ENCODE assay signal across 1 cellular context in genomic region chr11:2660357-2660939, GRCh38.
TF ChIP-seq lines count a peak whose summit lies in the region.

No MANE protein-coding gene starts in this region.

TF ChIP-seq in K562, 482 proteins besides CTCF, POLR2A, EP300 and RAD21 (continued from another document):
- TF ChIP-seq E2F5 (CRISPR knock-in tag; IDR thresholded peaks at IDR 0.05) (no peak), ZNF3 (CRISPR knock-in tag; IDR thresholded peaks at IDR 0.05) (no peak), VEZF1 (CRISPR knock-in tag; IDR thresholded peaks at IDR 0.05) (no peak), YY1 (IDR thresholded peaks at IDR 0.05; ENCODE audit: borderline replicate concordance in 1 of 3, control insufficient read depth in 1 of 3, extremely low read depth in 1 of 3, insufficient read depth in 3 of 3, insufficient read length in 1 of 3, insufficient replicate concordance in 2 of 3, low read depth in 1 of 3, low read length in 2 of 3) (no peak), MTA1 (IDR thresholded peaks at IDR 0.05; ENCODE audit: borderline replicate concordance) (no peak), ZNF589 (CRISPR knock-in tag; IDR thresholded peaks at IDR 0.05; ENCODE audit: low read depth) (no peak), CHCHD3 (CRISPR knock-in tag; IDR thresholded peaks at IDR 0.05) (no peak), XRCC3 (IDR thresholded peaks at IDR 0.05) (peak; percentile 72; the same call in 1 of the 2 replicates), CREB1 (IDR thresholded peaks at IDR 0.05) (no peak), CREB1 (CRISPR knock-in tag; IDR thresholded peaks at IDR 0.05) (no peak), ZNF217 (CRISPR knock-in tag; IDR thresholded peaks at IDR 0.05) (no peak), TRIM25 (IDR thresholded peaks at IDR 0.05; ENCODE audit: borderline replicate concordance) (no peak), CBX3 (IDR thresholded peaks at IDR 0.05; ENCODE audit: borderline replicate concordance in 1 of 2, low read length in 2 of 2) (peak in 1 of 2 experiments; percentile 23; a peak in 1 of 3 replicates), HNRNPUL1 (IDR thresholded peaks at IDR 0.05; ENCODE audit: low read length) (no peak), ZC3H8 (IDR thresholded peaks at IDR 0.05) (no peak), MXD1 (CRISPR knock-in tag; IDR thresholded peaks at IDR 0.05; ENCODE audit: borderline replicate concordance, poor library complexity, severe bottlenecking) (no peak), ZFP36 (IDR thresholded peaks at IDR 0.05; ENCODE audit: low read depth, low read length, partially characterized antibody) (no peak), ZNF316 (IDR thresholded peaks at IDR 0.05) (0 out of 2 replicates have a peak, but pooled peaks have one; percentile 22), TEAD4 (IDR thresholded peaks at IDR 0.05; ENCODE audit: low read length) (no peak), TEAD4 (CRISPR knock-in tag; IDR thresholded peaks at IDR 0.05; ENCODE audit: borderline replicate concordance) (no peak), ZNF280B (CRISPR knock-in tag; IDR thresholded peaks at IDR 0.05) (peak; percentile 68; the same call in 1 of the 2 replicates), TAF15 (IDR thresholded peaks at IDR 0.05; ENCODE audit: low read depth, low read length) (no peak), ZNF668 (CRISPR knock-in tag; IDR thresholded peaks at IDR 0.05) (no peak), AFF1 (IDR thresholded peaks at IDR 0.05; ENCODE audit: low read depth in 1 of 2, partially characterized antibody in 2 of 2) (peak in 1 of 2 experiments; percentile 96), ARID2 (IDR thresholded peaks at IDR 0.05) (no peak), NFE2 (IDR thresholded peaks at IDR 0.05; ENCODE audit: low read depth) (no peak), RBM25 (IDR thresholded peaks at IDR 0.05; ENCODE audit: low read depth, low read length, severe bottlenecking) (peak; percentile 31), CEBPG (CRISPR knock-in tag; IDR thresholded peaks at IDR 0.05) (no peak), CEBPG (tag; conservative IDR thresholded peaks at IDR 0.05 in 1 of 2, IDR thresholded peaks at IDR 0.05 in 1 of 2) (no peak), GATAD2B (IDR thresholded peaks at IDR 0.05; ENCODE audit: borderline replicate concordance) (no peak), PHF21A (IDR thresholded peaks at IDR 0.05; ENCODE audit: borderline replicate concordance, low read depth) (no peak), ZKSCAN1 (IDR thresholded peaks at IDR 0.05; ENCODE audit: low read depth, low read length) (no peak), RFX7 (CRISPR knock-in tag; IDR thresholded peaks at IDR 0.05) (no peak), CBX2 (IDR thresholded peaks at IDR 0.05; ENCODE audit: insufficient read depth, low read length, poor library complexity, severe bottlenecking) (no peak), FOXK1 (CRISPR knock-in tag; IDR thresholded peaks at IDR 0.05; ENCODE audit: borderline replicate concordance) (no peak), FOXA3 (CRISPR knock-in tag; conservative IDR thresholded peaks at IDR 0.05 in 1 of 2, IDR thresholded peaks at IDR 0.05 in 1 of 2) (no peak), ZNF445 (CRISPR knock-in tag; IDR thresholded peaks at IDR 0.05; ENCODE audit: low read depth) (no peak), RBM34 (IDR thresholded peaks at IDR 0.05; ENCODE audit: borderline replicate concordance, insufficient read depth, low read length) (no peak)
